ENCODE assay signal across 8 cellular contexts in genomic region chr9:13756943-13757342, GRCh38.
"Had no signal": no experiment of that assay in that cellular context is flagged by ENCODE, and none has a peak within 500 bp of the region (broad histone marks: within the 10 kb centered on the region; RNA-seq: fewer than 3 reads in every experiment).

No MANE protein-coding gene starts in this region.

- H3K4me1 Mint-ChIP-seq: IgD-negative memory B cell had no signal

- FAIRE-seq: HTR-8/SVneo, K562 had no signal

- H3K27ac ChIP-seq: HL-60, KMS-11 had no signal

- DNase-seq: IMR-90, KBM-7, KG1 had no signal

- ATAC-seq: K562 had no signal

- H3K4me3 Mint-ChIP-seq: IgD-negative memory B cell had no signal

- H3K4me3 ChIP-seq: K562 had no signal

- H3K27me3 Mint-ChIP-seq: IgD-negative memory B cell had no signal

- H3K4me2 ChIP-seq: KMS-11 had no signal

- H3K9ac ChIP-seq: KMS-11 had no signal

- H3K27ac Mint-ChIP-seq: IgD-negative memory B cell had no signal
